ENCODE assay signal across 19 cellular contexts in genomic region chr2:235063501-235063961, GRCh38.
DNase-seq lines count a peak whose midpoint lies in the region; ATAC-seq lines count a peak whose summit lies in the region.
"Had no signal": no experiment of that assay in that cellular context is flagged by ENCODE, and none has a peak within 500 bp of the region (broad histone marks: within the 10 kb centered on the region; RNA-seq: fewer than 3 reads in every experiment).

No MANE protein-coding gene starts in this region.

- intact Hi-C loops in Right ventricle myocardium inferior (cut with DNase I) (no loop called here), cardiac septum (cut with DNase I) (loop anchor here (1.0 kb wide), 1 partner anchor 12 kb away; no protein-coding TSS in a partner anchor), right cardiac atrium (cut with DNase I) (no loop called here), posterior vena cava (cut with DNase I) (no loop called here), aorta (cut with DNase I) (no loop called here)

- H3K27me3 ChIP-seq in right cardiac atrium (ENCODE audit: control insufficient read depth, insufficient read depth) (no peaks in the 10 kb centered on the region), aorta (ENCODE audit: control insufficient read depth in 1 of 2, insufficient read depth in 2 of 2, low read length in 1 of 2) (no peaks in the 10 kb centered on the region)

- no peaks in the 10 kb centered on the region for H3K9me3 ChIP-seq in right cardiac atrium (ENCODE audit: control insufficient read depth, low read length)
- no peaks in the 10 kb centered on the region for H3K9me3 ChIP-seq in aorta (ENCODE audit: control insufficient read depth, low read length)

- peak; percentile 93 for ATAC-seq in Right ventricle myocardium inferior
- ATAC-seq in right cardiac atrium: peak; percentile 89 to 93
- ATAC-seq in aorta (ENCODE audit: low FRiP score): peak; percentile 37

- H3K27ac ChIP-seq in right cardiac atrium (ENCODE audit: low read length): peak overlapping the region; percentile 90
- H3K27ac ChIP-seq in aorta (ENCODE audit: low read depth in 1 of 2, low read length in 2 of 2): peak overlapping the region in 1 of 2 donors; percentile 13
- H3K27ac ChIP-seq: 22Rv1, PC-9 had no signal

- DNase-seq in Right ventricle myocardium inferior (ENCODE audit: missing footprints) (no peak), cardiac septum (ENCODE audit: low spot score) (no peak), right cardiac atrium (peak; percentile 52 to 74 (median 71)), posterior vena cava (ENCODE audit: low spot score) (peak; percentile 70), aorta (no peak), DMS53 treated with DMSO at 0.1 percent for 48 hours (lab: John Stamatoyannopoulos, UW; ENCODE audit: unreplicated experiment) (no peak), RPMI8226 (no peak), COLO668 (lab: John Stamatoyannopoulos, UW; ENCODE audit: unreplicated experiment) (no peak)
- DNase-seq: Calu3; CD4-positive, alpha-beta T cell; DMS79; H9; KBM-7; NCI-H1436; NCI-H2029 treated with DMSO at 0.1 percent for 48 hours; NCI-H2171 treated with DMSO at 0.1 percent for 48 hours; NCI-H774; PC-9 had no signal

- H3K4me1 ChIP-seq in right cardiac atrium (ENCODE audit: control insufficient read depth, insufficient read depth, low read length): no peaks in the 10 kb centered on the region
- no peaks in the 10 kb centered on the region for H3K4me1 ChIP-seq in aorta (ENCODE audit: control insufficient read depth in 1 of 2, insufficient read depth in 2 of 2, low read length in 2 of 2)

- H3K4me3 ChIP-seq in right cardiac atrium (ENCODE audit: low read length) (no peak overlapping the region), aorta (ENCODE audit: low read length in 2 of 2) (no peak overlapping the region)
- H3K4me3 ChIP-seq: PC-9 had no signal

- 37% methylated on average over 16 of the region's 16 CpGs for WGBS in right cardiac atrium
- 3% methylated on average over 16 of the region's 16 CpGs for WGBS in aorta, 2 donors

- no peaks in the 10 kb centered on the region for H3K36me3 ChIP-seq in aorta (ENCODE audit: control insufficient read depth in 1 of 2, insufficient read depth in 2 of 2, low read length in 1 of 2)

Comparison
In these comparisons a context has a peak if more than half of its experiments do, and no peak if none do; other contexts are left out.
1. DNase-seq: peak in right cardiac atrium (3 of 3) and posterior vena cava (single experiment); none in Right ventricle myocardium inferior (single experiment), cardiac septum (single experiment), aorta (0 of 2), DMS53 treated with DMSO at 0.1 percent for 48 hours (single experiment), RPMI8226 (single experiment) and COLO668 (single experiment).
2. ATAC-seq: peak in every context shown above with its lines; median percentile 93 in Right ventricle myocardium inferior; 91 in right cardiac atrium; 37 in aorta.